8 cellular contexts compared by ENCODE assay signal in genomic region chr17:42111901-42112551, GRCh38. TPM values are rescaled to one million over a fixed set of nuclear protein-coding genes. Genes with fewer than 3 reads are reported as not detected.
DNase-seq lines count a peak whose midpoint lies in the region; ATAC-seq, FAIRE-seq and TF ChIP-seq lines count a peak whose summit lies in the region.

No MANE protein-coding gene starts in this region.

- POLR2A ChIA-PET in A549 (lab: Yijun Ruan, JAX): no interaction called here
- POLR2A ChIA-PET in OCI-LY7 (lab: Charles Lee): interaction anchor here (0.5 to 2.1 kb wide), 8 partner anchors 8 to 184 kb away, joined by 3 to 7 read pairs (median 4); partner anchors contain the start of genes DNAJC7, KAT2A and NKIRAS2

- TF ChIP-seq CTCF in A549 (IDR thresholded peaks at IDR 0.05) (no peak), OCI-LY7 (conservative IDR thresholded peaks at IDR 0.05; ENCODE audit: low read length) (no peak), mesothelial cell of epicardium (IDR thresholded peaks at IDR 0.05; ENCODE audit: unreplicated experiment) (no peak), upper lobe of left lung (IDR thresholded peaks at IDR 0.05) (no peak)

- peaks cover 22% of the 10 kb centered on the region for H3K36me3 ChIP-seq in OCI-LY7 (ENCODE audit: insufficient read depth, low read length)
- peaks cover 0 to 31% (median 10%) of the 10 kb centered on the region in 4 donors for H3K36me3 ChIP-seq in upper lobe of left lung

- 76% methylated on average over 10 of the region's 11 CpGs for WGBS in A549 (ENCODE audit: missing lambda C conversion rate)
- 4% methylated on average over 10 of the region's 11 CpGs; no CpG with 5 or more reads in 1 of the 2 donors for WGBS in upper lobe of left lung, 2 donors

- H3K4me3 ChIP-seq in A549: no peak overlapping the region
- peak overlapping the region; percentile 63 for H3K4me3 ChIP-seq in OCI-LY7 (ENCODE audit: low read depth, low read length, poor library complexity, severe bottlenecking)
- H3K4me3 ChIP-seq in upper lobe of left lung: peak overlapping the region; percentile 54 to 75 (median 62)

- H3K27me3 Mint-ChIP-seq in mesothelial cell of epicardium (ENCODE audit: low read depth): peaks cover 12% of the 10 kb centered on the region

- DNase-seq in A549 (ENCODE audit: low read depth in 1 of 2, low spot score in 1 of 2) (no peak), OCI-LY7 (ENCODE audit: low spot score) (no peak), cerebellar cortex (ENCODE audit: low spot score) (peak; percentile 34), mesothelial cell of epicardium (ENCODE audit: low spot score in 2 of 2, unreplicated experiment in 2 of 2) (no peak), upper lobe of left lung (peak in 1 of 2 donors; percentile 42), mesenteric fat pad (ENCODE audit: low spot score) (no peak)

- peak overlapping the region; percentile 17; the same call in 1 of the 2 replicates for H2AFZ ChIP-seq in OCI-LY7 (ENCODE audit: low read length)

- TF ChIP-seq POLR2A in A549 (IDR thresholded peaks at IDR 0.05; ENCODE audit: low read length) (no peak), upper lobe of left lung (IDR thresholded peaks at IDR 0.05) (no peak)

- peak overlapping the region; percentile 49 for H3K4me3 Mint-ChIP-seq in mesothelial cell of epicardium

- H3K27ac ChIP-seq in A549 (peak overlapping the region in 1 of 2 experiments; percentile 52; a peak in 2 of 6 replicates), OCI-LY7 (ENCODE audit: low read depth, low read length, poor library complexity, severe bottlenecking) (peak overlapping the region; percentile 83), upper lobe of left lung (peak overlapping the region; percentile 93 to 97 (median 94))

- no peaks in the 10 kb centered on the region for H3K9me3 ChIP-seq in A549
- no peaks in the 10 kb centered on the region for H3K9me3 ChIP-seq in OCI-LY7 (ENCODE audit: low read length)
- no peaks in the 10 kb centered on the region for H3K9me3 ChIP-seq in upper lobe of left lung

- H3K4me2 ChIP-seq in A549 (peak overlapping the region; percentile 8; the same call in 1 of the 3 replicates), OCI-LY7 (ENCODE audit: low read length) (peak overlapping the region; percentile 85)

- H3K36me3 Mint-ChIP-seq in mesothelial cell of epicardium: peaks cover 6% of the 10 kb centered on the region

- FAIRE-seq in A549 (lab: Jason Lieb, UNC): no peak

- TF ChIP-seq RAD21 in A549 (conservative IDR thresholded peaks at IDR 0.05 in 1 of 2, IDR thresholded peaks at IDR 0.05 in 1 of 2): no peak

- peaks cover 8% of the 10 kb centered on the region for H3K4me1 Mint-ChIP-seq in mesothelial cell of epicardium

- H3K27me3 ChIP-seq in upper lobe of left lung: no peaks in the 10 kb centered on the region

- H4K20me1 ChIP-seq in OCI-LY7 (ENCODE audit: insufficient read depth, low read length): no peaks in the 10 kb centered on the region

- H3K9me2 ChIP-seq in OCI-LY7 (ENCODE audit: insufficient read depth, low read length): no peaks in the 10 kb centered on the region

- no TSS peak for BruUV-seq in OCI-LY7 (replicated peaks; lab: Mats Ljungman, UMichigan)

- ATAC-seq in A549 (peak in 1 of 2 experiments; percentile 2; a peak in 1 of 6 replicates), GM18502 (IDR thresholded peaks at IDR 0.05; ENCODE audit: poor library complexity, unreplicated experiment) (peak; percentile 11), upper lobe of left lung (ENCODE audit: low FRiP score in 2 of 2) (peak; percentile 58 to 65), HG03442 (IDR thresholded peaks at IDR 0.05; ENCODE audit: unreplicated experiment) (no peak)

- TF ChIP-seq EP300 in A549 (IDR thresholded peaks at IDR 0.05): no peak
- no peak for TF ChIP-seq EP300 in upper lobe of left lung (IDR thresholded peaks at IDR 0.05)

- peak overlapping the region; percentile 83 for H3K27ac Mint-ChIP-seq in mesothelial cell of epicardium

- CTCF ChIA-PET in A549 (lab: Yijun Ruan, JAX) (interaction anchor here (0.6 to 39.5 kb wide), 9 partner anchors 10 to 206 kb away, joined by 3 to 658 read pairs (median 4); partner anchors contain the start of genes CNP, DNAJC7, NKIRAS2 and ZNF385C), OCI-LY7 (lab: Charles Lee; ENCODE audit: unreplicated experiment) (interaction anchor here (0.6 to 0.7 kb wide), 2 partner anchors 8 to 70 kb away, joined by 3 read pairs; no protein-coding TSS in a partner anchor)

- no peaks in the 10 kb centered on the region for H3K9me3 Mint-ChIP-seq in mesothelial cell of epicardium

- H3K4me1 ChIP-seq in A549 (peaks cover 11% of the 10 kb centered on the region; the same call in 1 of the 3 replicates), OCI-LY7 (ENCODE audit: insufficient read depth, low read length, poor library complexity, severe bottlenecking) (peaks cover 74% of the 10 kb centered on the region), upper lobe of left lung (peaks cover 17 to 39% (median 25%) of the 10 kb centered on the region in 4 donors)

- intact Hi-C loops in OCI-LY7 (cut with micrococcal nuclease; ENCODE audit: unreplicated experiment): loop anchor here (10.0 kb wide), 2 partner anchors 273 to 377 kb away; partner anchors contain the start of genes HAP1 and STAT3

- H3K79me2 ChIP-seq in OCI-LY7 (ENCODE audit: insufficient read depth, low read depth, low read length): no peaks in the 10 kb centered on the region

TF ChIP-seq in A549, 52 proteins besides CTCF, POLR2A, EP300 and RAD21 (continues in another document):
- TF ChIP-seq ZNF302 (CRISPR knock-in tag; IDR thresholded peaks at IDR 0.05): no peak
- no peak for TF ChIP-seq ELK1 (IDR thresholded peaks at IDR 0.05; ENCODE audit: low read depth, low read length)

RNA-seq across cellular contexts. Expression of gene DHX58, which starts 0.5 kb away (rescaled TPM):
- polyA plus RNA-seq in A549 (2011; rRNA removed): 0.59 and 0.70 TPM in 2 replicates
- polyA plus RNA-seq in A549 (2012; cell fraction: cytosol; rRNA removed): 0.36 and 0.43 TPM in 2 replicates
- polyA plus RNA-seq in A549 (2012; cell fraction: nucleus; rRNA removed): 1.4 and 1.5 TPM in 2 replicates
- polyA plus RNA-seq in A549 (2017; fragmentation: RNase III; extraction: RNeasy Plus Mini Kit Qiagen cat#74134 plus additional on column Dnase treatment): 0.26 to 0.37 TPM (median 0.37 TPM) in 3 replicates
- polyA minus RNA-seq in A549 (2011; rRNA and poly(A)+ RNA removed): 1.0 and 1.5 TPM in 2 replicates
- total RNA-seq in OCI-LY7 (2014; rRNA removed; shearing (Covaris generic)): 7.7 and 10.3 TPM in 2 replicates
- 19.4 and 23.7 TPM in 2 replicates for total RNA-seq in OCI-LY7 (2022)
- total RNA-seq in mesothelial cell of epicardium: 10.5 to 11.6 TPM (median 11.3 TPM) in 3 replicates
- total RNA-seq in upper lobe of left lung: 10 to 100 TPM; 15.8 to 56.6 (median 32.6) TPM
- total RNA-seq in mesenteric fat pad: 13.2 TPM

RNA-seq across cellular contexts. Expression of gene KAT2A, which starts 9.1 kb away (rescaled TPM):
- polyA plus RNA-seq in A549 (2011; rRNA removed) (42.2 and 57.4 TPM in 2 replicates), A549 (2017; fragmentation: RNase III; extraction: RNeasy Plus Mini Kit Qiagen cat#74134 plus additional on column Dnase treatment) (64.0 to 74.6 TPM (median 68.1 TPM) in 3 replicates)
- 59.4 and 65.0 TPM in 2 replicates for polyA plus RNA-seq in A549 (2012; cell fraction: cytosol; rRNA removed)
- polyA plus RNA-seq in A549 (2012; cell fraction: nucleus; rRNA removed): 460 and 477 TPM in 2 replicates
- 35.0 and 36.6 TPM in 2 replicates for polyA minus RNA-seq in A549 (2011; rRNA and poly(A)+ RNA removed)
- total RNA-seq in OCI-LY7 (2014; rRNA removed; shearing (Covaris generic)): 56.1 and 73.0 TPM in 2 replicates
- total RNA-seq in OCI-LY7 (2022) (89.8 and 95.2 TPM in 2 replicates), mesothelial cell of epicardium (86.2 to 87.5 TPM (median 86.4 TPM) in 3 replicates), upper lobe of left lung (100 to 1,000 TPM in 1 of 6 donors, 10 to 100 TPM in 5; 17.0 to 116 (median 32.5) TPM), mesenteric fat pad (36.2 TPM)

RNA-seq across cellular contexts. Expression of gene HSPB9, which starts 10.6 kb away (rescaled TPM):
- polyA plus RNA-seq in A549 (2011; rRNA removed) (0.04 TPM in 1 of 2 replicates, not detected in the other), A549 (2017; fragmentation: RNase III; extraction: RNeasy Plus Mini Kit Qiagen cat#74134 plus additional on column Dnase treatment) (not detected in 3 replicates)
- polyA plus RNA-seq in A549 (2012; cell fraction: cytosol; rRNA removed): 0.06 and 0.07 TPM in 2 replicates
- polyA plus RNA-seq in A549 (2012; cell fraction: nucleus; rRNA removed): 0.11 and 0.18 TPM in 2 replicates
- polyA minus RNA-seq in A549 (2011; rRNA and poly(A)+ RNA removed): not detected in 2 replicates
- total RNA-seq in OCI-LY7 (2014; rRNA removed; shearing (Covaris generic)): 0.16 TPM in 1 of 2 replicates, not detected in the other
- total RNA-seq in OCI-LY7 (2022) (not detected in 2 replicates), mesothelial cell of epicardium (0.18 TPM in 1 of 3 replicates, not detected in the others), upper lobe of left lung (1 to 10 TPM in 1 of 6 donors, under 1 TPM in 1, not detected in 4; 0.15 to 1.0 TPM), mesenteric fat pad (not detected)

RNA-seq across cellular contexts. Expression of gene ZNF385C, which starts 13.8 kb away (rescaled TPM):
- 0.61 and 0.86 TPM in 2 replicates for polyA plus RNA-seq in A549 (2011; rRNA removed)
- 0.17 and 0.31 TPM in 2 replicates for polyA plus RNA-seq in A549 (2012; cell fraction: cytosol; rRNA removed)
- 0.55 and 0.70 TPM in 2 replicates for polyA plus RNA-seq in A549 (2012; cell fraction: nucleus; rRNA removed)
- 0.12 to 0.16 TPM (median 0.13 TPM) in 3 replicates for polyA plus RNA-seq in A549 (2017; fragmentation: RNase III; extraction: RNeasy Plus Mini Kit Qiagen cat#74134 plus additional on column Dnase treatment)
- polyA minus RNA-seq in A549 (2011; rRNA and poly(A)+ RNA removed): 0.08 and 0.34 TPM in 2 replicates
- total RNA-seq in OCI-LY7 (2014; rRNA removed; shearing (Covaris generic)): 0.21 and 0.85 TPM in 2 replicates
- total RNA-seq in OCI-LY7 (2022): 0.26 and 0.67 TPM in 2 replicates
- total RNA-seq in mesothelial cell of epicardium: 2.2 to 2.9 TPM (median 2.5 TPM) in 3 replicates
- 1 to 10 TPM in 2 of 6 donors, under 1 TPM in 4; 0.30 to 2.1 (median 0.44) TPM for total RNA-seq in upper lobe of left lung
- total RNA-seq in mesenteric fat pad: not detected

RNA-seq across cellular contexts. Expression of gene RAB5C, which starts 42.8 kb away (rescaled TPM):
- 171 and 179 TPM in 2 replicates for polyA plus RNA-seq in A549 (2011; rRNA removed)
- polyA plus RNA-seq in A549 (2012; cell fraction: cytosol; rRNA removed): 325 and 406 TPM in 2 replicates
- 250 and 251 TPM in 2 replicates for polyA plus RNA-seq in A549 (2012; cell fraction: nucleus; rRNA removed)
- polyA plus RNA-seq in A549 (2017; fragmentation: RNase III; extraction: RNeasy Plus Mini Kit Qiagen cat#74134 plus additional on column Dnase treatment): 217 to 229 TPM (median 222 TPM) in 3 replicates
- polyA minus RNA-seq in A549 (2011; rRNA and poly(A)+ RNA removed): 96.3 and 96.5 TPM in 2 replicates
- total RNA-seq in OCI-LY7 (2014; rRNA removed; shearing (Covaris generic)): 37.3 and 50.1 TPM in 2 replicates
- 60.6 and 61.2 TPM in 2 replicates for total RNA-seq in OCI-LY7 (2022)
- total RNA-seq in mesothelial cell of epicardium: 71.2 to 78.2 TPM (median 73.2 TPM) in 3 replicates
- 100 to 1,000 TPM in 3 of 6 donors, 10 to 100 TPM in 3; 57.6 to 183 (median 133) TPM for total RNA-seq in upper lobe of left lung
- 180 TPM for total RNA-seq in mesenteric fat pad
